ENCODE assay signal across 1 cellular context in the genomic region with DNA sequence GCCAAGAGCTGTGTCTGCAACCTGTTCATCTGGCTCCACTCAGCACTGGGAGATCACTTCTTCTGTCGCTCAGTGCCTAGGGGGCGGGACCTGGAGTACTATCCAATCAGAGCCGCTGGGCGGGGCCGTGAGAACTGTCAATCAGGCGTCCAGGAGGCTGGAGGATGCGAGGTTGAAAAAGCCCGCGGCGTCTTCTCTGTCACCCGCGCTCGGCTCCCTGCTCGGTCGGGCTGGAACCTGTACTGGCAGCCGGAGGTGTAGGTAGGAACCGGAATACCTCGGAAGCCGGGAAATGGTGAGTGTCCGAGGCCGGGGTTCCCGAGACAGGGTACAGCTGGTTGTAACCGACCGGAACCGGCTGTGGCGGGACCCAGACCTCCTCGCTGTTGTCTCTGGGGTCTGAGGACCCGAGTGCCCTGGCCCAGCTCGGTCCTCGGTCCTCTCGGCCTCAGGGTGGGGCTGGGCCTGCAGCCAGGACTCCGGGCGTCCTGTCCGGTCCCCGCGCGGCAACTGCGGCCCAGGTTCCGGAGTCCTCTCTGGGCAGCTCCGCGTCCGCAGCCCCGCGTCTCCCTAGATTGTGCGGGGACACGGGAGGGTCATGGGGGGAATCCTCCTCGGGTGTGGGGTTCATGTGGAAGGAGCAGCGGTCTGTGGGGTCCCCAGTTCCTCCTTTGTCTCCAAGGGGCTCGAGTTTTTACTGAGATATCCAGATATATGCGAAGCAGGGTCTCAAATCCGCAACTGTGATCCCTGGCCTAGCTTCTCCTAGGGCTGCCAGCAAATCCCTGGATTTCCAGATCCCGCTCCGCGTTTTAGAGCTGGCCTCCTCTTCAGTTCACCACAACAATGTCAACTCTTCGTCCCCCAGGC.
TF ChIP-seq lines count a peak whose summit lies in the region.

No MANE protein-coding gene starts in this region.

TF ChIP-seq in HEK293, 187 proteins besides CTCF, POLR2A, EP300 and RAD21 (continued from another document and continues in another):
- TF ChIP-seq, protein P1, sequence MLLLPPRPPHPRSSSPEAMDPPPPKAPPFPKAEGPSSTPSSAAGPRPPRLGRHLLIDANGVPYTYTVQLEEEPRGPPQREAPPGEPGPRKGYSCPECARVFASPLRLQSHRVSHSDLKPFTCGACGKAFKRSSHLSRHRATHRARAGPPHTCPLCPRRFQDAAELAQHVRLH (tag by site-specific recombination; IDR thresholded peaks at IDR 0.05) = no peak
- peak; percentile 88; the same call in 1 of the 2 replicates for TF ChIP-seq SCRT2 (tag by site-specific recombination; IDR thresholded peaks at IDR 0.05)
- TF ChIP-seq, protein P2, sequence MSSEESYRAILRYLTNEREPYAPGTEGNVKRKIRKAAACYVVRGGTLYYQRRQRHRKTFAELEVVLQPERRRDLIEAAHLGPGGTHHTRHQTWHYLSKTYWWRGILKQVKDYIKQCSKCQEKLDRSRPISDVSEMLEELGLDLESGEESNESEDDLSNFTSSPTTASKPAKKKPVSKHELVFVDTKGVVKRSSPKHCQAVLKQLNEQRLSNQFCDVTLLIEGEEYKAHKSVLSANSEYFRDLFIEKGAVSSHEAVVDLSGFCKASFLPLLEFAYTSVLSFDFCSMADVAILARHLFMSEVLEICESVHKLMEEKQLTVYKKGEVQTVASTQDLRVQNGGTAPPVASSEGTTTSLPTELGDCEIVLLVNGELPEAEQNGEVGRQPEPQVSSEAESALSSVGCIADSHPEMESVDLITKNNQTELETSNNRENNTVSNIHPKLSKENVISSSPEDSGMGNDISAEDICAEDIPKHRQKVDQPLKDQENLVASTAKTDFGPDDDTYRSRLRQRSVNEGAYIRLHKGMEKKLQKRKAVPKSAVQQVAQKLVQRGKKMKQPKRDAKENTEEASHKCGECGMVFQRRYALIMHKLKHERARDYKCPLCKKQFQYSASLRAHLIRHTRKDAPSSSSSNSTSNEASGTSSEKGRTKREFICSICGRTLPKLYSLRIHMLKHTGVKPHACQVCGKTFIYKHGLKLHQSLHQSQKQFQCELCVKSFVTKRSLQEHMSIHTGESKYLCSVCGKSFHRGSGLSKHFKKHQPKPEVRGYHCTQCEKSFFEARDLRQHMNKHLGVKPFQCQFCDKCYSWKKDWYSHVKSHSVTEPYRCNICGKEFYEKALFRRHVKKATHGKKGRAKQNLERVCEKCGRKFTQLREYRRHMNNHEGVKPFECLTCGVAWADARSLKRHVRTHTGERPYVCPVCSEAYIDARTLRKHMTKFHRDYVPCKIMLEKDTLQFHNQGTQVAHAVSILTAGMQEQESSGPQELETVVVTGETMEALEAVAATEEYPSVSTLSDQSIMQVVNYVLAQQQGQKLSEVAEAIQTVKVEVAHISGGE (tag by site-specific recombination; conservative IDR thresholded peaks at IDR 0.05; ENCODE audit: low read depth) = peak; percentile 78
- TF ChIP-seq GFI1B (tag by site-specific recombination; IDR thresholded peaks at IDR 0.05) = no peak
- TF ChIP-seq ZNF133 (tag by site-specific recombination; IDR thresholded peaks at IDR 0.05) = no peak
- peak; percentile 88 for TF ChIP-seq SP2 (tag by site-specific recombination; IDR thresholded peaks at IDR 0.05)
- TF ChIP-seq MYNN (tag by site-specific recombination; IDR thresholded peaks at IDR 0.05; ENCODE audit: borderline replicate concordance) = no peak
- TF ChIP-seq BCL11B (tag by site-specific recombination; IDR thresholded peaks at IDR 0.05; ENCODE audit: low read depth) = no peak
- peak; percentile 57 for TF ChIP-seq ZFP69B (tag by site-specific recombination; IDR thresholded peaks at IDR 0.05)
- TF ChIP-seq MZF1 (tag by site-specific recombination; IDR thresholded peaks at IDR 0.05; ENCODE audit: borderline replicate concordance) = no peak; the same call in 1 of the 2 replicates
- 0 out of 2 replicates have a peak, but pooled peaks have one; percentile 47 for TF ChIP-seq ZNF24 (tag by site-specific recombination; IDR thresholded peaks at IDR 0.05)
- TF ChIP-seq, protein P3, sequence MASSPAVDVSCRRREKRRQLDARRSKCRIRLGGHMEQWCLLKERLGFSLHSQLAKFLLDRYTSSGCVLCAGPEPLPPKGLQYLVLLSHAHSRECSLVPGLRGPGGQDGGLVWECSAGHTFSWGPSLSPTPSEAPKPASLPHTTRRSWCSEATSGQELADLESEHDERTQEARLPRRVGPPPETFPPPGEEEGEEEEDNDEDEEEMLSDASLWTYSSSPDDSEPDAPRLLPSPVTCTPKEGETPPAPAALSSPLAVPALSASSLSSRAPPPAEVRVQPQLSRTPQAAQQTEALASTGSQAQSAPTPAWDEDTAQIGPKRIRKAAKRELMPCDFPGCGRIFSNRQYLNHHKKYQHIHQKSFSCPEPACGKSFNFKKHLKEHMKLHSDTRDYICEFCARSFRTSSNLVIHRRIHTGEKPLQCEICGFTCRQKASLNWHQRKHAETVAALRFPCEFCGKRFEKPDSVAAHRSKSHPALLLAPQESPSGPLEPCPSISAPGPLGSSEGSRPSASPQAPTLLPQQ (tag by site-specific recombination; IDR thresholded peaks at IDR 0.05) = peak; percentile 62; the same call in 1 of the 2 replicates
- peak; percentile 72 for TF ChIP-seq IKZF3 (tag by site-specific recombination; IDR thresholded peaks at IDR 0.05)
- no peak for TF ChIP-seq ZNF561 (tag by site-specific recombination; IDR thresholded peaks at IDR 0.05; ENCODE audit: borderline replicate concordance)
- TF ChIP-seq ZNF549 (tag by site-specific recombination; IDR thresholded peaks at IDR 0.05) = no peak
- TF ChIP-seq, protein P4, sequence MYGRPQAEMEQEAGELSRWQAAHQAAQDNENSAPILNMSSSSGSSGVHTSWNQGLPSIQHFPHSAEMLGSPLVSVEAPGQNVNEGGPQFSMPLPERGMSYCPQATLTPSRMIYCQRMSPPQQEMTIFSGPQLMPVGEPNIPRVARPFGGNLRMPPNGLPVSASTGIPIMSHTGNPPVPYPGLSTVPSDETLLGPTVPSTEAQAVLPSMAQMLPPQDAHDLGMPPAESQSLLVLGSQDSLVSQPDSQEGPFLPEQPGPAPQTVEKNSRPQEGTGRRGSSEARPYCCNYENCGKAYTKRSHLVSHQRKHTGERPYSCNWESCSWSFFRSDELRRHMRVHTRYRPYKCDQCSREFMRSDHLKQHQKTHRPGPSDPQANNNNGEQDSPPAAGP (tag by site-specific recombination; IDR thresholded peaks at IDR 0.05) = 0 out of 2 replicates have a peak, but pooled peaks have one; percentile 34
- TF ChIP-seq FEZF1 (tag by site-specific recombination; IDR thresholded peaks at IDR 0.05) = no peak
- no peak for TF ChIP-seq ZNF548 (tag by site-specific recombination; IDR thresholded peaks at IDR 0.05)
- TF ChIP-seq, protein P5, sequence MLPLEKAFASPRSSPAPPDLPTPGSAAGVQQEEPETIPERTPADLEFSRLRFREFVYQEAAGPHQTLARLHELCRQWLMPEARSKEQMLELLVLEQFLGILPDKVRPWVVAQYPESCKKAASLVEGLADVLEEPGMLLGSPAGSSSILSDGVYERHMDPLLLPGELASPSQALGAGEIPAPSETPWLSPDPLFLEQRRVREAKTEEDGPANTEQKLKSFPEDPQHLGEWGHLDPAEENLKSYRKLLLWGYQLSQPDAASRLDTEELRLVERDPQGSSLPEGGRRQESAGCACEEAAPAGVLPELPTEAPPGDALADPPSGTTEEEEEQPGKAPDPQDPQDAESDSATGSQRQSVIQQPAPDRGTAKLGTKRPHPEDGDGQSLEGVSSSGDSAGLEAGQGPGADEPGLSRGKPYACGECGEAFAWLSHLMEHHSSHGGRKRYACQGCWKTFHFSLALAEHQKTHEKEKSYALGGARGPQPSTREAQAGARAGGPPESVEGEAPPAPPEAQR (tag by site-specific recombination; IDR thresholded peaks at IDR 0.05) = no peak
- no peak for TF ChIP-seq ZNF223 (tag by site-specific recombination; IDR thresholded peaks at IDR 0.05)
- TF ChIP-seq ZBTB17 (tag by site-specific recombination; IDR thresholded peaks at IDR 0.05) = peak; percentile 89
- TF ChIP-seq GLIS2 (tag by site-specific recombination; IDR thresholded peaks at IDR 0.05) = no peak
- no peak for TF ChIP-seq ZNF423 (tag by site-specific recombination; IDR thresholded peaks at IDR 0.05)
- peak; percentile 94 for TF ChIP-seq ZBTB20 (tag by site-specific recombination; IDR thresholded peaks at IDR 0.05)
- 0 out of 2 replicates have a peak, but pooled peaks have one; percentile 62 for TF ChIP-seq ZBTB7A (tag by site-specific recombination; IDR thresholded peaks at IDR 0.05; ENCODE audit: low read depth)
- TF ChIP-seq ZNF394 (tag by site-specific recombination; IDR thresholded peaks at IDR 0.05; ENCODE audit: borderline replicate concordance) = 0 out of 2 replicates have a peak, but pooled peaks have one; percentile 54
- no peak for TF ChIP-seq ZNF266 (tag by site-specific recombination; IDR thresholded peaks at IDR 0.05; ENCODE audit: low read depth)
- no peak for TF ChIP-seq ZNF654 (tag by site-specific recombination; IDR thresholded peaks at IDR 0.05; ENCODE audit: low read depth)
- TF ChIP-seq ZNF324 (tag by site-specific recombination; IDR thresholded peaks at IDR 0.05) = peak; percentile 75; the same call in 1 of the 2 replicates
- no peak for TF ChIP-seq ZNF426 (tag by site-specific recombination; IDR thresholded peaks at IDR 0.05)
- no peak for TF ChIP-seq ZNF747 (tag by site-specific recombination; IDR thresholded peaks at IDR 0.05)
- TF ChIP-seq GLIS1 (tag by site-specific recombination; IDR thresholded peaks at IDR 0.05) = peak; percentile 65
- no peak; the same call in 1 of the 2 replicates for TF ChIP-seq ZSCAN23 (tag by site-specific recombination; IDR thresholded peaks at IDR 0.05)
- no peak for TF ChIP-seq GLI2 (tag by site-specific recombination; IDR thresholded peaks at IDR 0.05; ENCODE audit: borderline replicate concordance, low read depth)
- TF ChIP-seq ZNF37A (tag by site-specific recombination; IDR thresholded peaks at IDR 0.05) = no peak
- TF ChIP-seq ZNF830 (tag by site-specific recombination; IDR thresholded peaks at IDR 0.05; ENCODE audit: low read depth) = no peak
- TF ChIP-seq ZNF404 (tag by site-specific recombination; IDR thresholded peaks at IDR 0.05) = no peak
- TF ChIP-seq HOXA7 (CRISPR knock-in tag; IDR thresholded peaks at IDR 0.05; ENCODE audit: borderline replicate concordance) = no peak
- TF ChIP-seq ZBTB48 (tag by site-specific recombination; IDR thresholded peaks at IDR 0.05) = peak; percentile 96
- TF ChIP-seq ZNF221 (tag by site-specific recombination; IDR thresholded peaks at IDR 0.05; ENCODE audit: borderline replicate concordance) = no peak
- TF ChIP-seq, protein P6, sequence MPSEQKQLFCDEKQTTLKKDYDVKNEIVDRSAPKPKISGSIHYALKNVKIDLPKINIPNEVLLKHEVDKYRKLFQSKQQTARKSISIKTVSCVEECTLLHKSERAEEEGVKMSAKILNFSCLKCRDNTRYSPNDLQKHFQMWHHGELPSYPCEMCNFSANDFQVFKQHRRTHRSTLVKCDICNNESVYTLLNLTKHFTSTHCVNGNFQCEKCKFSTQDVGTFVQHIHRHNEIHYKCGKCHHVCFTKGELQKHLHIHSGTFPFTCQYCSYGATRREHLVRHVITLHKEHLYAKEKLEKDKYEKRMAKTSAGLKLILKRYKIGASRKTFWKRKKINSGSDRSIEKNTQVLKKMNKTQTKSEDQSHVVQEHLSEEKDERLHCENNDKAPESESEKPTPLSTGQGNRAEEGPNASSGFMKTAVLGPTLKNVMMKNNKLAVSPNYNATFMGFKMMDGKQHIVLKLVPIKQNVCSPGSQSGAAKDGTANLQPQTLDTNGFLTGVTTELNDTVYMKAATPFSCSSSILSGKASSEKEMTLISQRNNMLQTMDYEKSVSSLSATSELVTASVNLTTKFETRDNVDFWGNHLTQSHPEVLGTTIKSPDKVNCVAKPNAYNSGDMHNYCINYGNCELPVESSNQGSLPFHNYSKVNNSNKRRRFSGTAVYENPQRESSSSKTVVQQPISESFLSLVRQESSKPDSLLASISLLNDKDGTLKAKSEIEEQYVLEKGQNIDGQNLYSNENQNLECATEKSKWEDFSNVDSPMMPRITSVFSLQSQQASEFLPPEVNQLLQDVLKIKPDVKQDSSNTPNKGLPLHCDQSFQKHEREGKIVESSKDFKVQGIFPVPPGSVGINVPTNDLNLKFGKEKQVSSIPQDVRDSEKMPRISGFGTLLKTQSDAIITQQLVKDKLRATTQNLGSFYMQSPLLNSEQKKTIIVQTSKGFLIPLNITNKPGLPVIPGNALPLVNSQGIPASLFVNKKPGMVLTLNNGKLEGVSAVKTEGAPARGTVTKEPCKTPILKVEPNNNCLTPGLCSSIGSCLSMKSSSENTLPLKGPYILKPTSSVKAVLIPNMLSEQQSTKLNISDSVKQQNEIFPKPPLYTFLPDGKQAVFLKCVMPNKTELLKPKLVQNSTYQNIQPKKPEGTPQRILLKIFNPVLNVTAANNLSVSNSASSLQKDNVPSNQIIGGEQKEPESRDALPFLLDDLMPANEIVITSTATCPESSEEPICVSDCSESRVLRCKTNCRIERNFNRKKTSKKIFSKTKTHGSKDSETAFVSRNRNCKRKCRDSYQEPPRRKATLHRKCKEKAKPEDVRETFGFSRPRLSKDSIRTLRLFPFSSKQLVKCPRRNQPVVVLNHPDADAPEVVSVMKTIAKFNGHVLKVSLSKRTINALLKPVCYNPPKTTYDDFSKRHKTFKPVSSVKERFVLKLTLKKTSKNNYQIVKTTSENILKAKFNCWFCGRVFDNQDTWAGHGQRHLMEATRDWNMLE (tag by site-specific recombination; conservative IDR thresholded peaks at IDR 0.05; ENCODE audit: low read depth) = no peak
- TF ChIP-seq ZNF501 (tag by site-specific recombination; IDR thresholded peaks at IDR 0.05) = peak; percentile 88
- TF ChIP-seq KLF1 (tag by site-specific recombination; IDR thresholded peaks at IDR 0.05) = peak; percentile 28; the same call in 1 of the 2 replicates
- no peak for TF ChIP-seq ZNF121 (tag by site-specific recombination; IDR thresholded peaks at IDR 0.05)
- no peak for TF ChIP-seq ZNF473 (tag by site-specific recombination; IDR thresholded peaks at IDR 0.05)
- TF ChIP-seq ZNF19 (tag by site-specific recombination; IDR thresholded peaks at IDR 0.05; ENCODE audit: low read depth) = no peak
- TF ChIP-seq, protein P7, sequence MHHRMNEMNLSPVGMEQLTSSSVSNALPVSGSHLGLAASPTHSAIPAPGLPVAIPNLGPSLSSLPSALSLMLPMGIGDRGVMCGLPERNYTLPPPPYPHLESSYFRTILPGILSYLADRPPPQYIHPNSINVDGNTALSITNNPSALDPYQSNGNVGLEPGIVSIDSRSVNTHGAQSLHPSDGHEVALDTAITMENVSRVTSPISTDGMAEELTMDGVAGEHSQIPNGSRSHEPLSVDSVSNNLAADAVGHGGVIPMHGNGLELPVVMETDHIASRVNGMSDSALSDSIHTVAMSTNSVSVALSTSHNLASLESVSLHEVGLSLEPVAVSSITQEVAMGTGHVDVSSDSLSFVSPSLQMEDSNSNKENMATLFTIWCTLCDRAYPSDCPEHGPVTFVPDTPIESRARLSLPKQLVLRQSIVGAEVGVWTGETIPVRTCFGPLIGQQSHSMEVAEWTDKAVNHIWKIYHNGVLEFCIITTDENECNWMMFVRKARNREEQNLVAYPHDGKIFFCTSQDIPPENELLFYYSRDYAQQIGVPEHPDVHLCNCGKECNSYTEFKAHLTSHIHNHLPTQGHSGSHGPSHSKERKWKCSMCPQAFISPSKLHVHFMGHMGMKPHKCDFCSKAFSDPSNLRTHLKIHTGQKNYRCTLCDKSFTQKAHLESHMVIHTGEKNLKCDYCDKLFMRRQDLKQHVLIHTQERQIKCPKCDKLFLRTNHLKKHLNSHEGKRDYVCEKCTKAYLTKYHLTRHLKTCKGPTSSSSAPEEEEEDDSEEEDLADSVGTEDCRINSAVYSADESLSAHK (tag by site-specific recombination; IDR thresholded peaks at IDR 0.05) = no peak
- no peak for TF ChIP-seq HOXC10 (CRISPR knock-in tag; IDR thresholded peaks at IDR 0.05)
